In genomic region chrX:119809185-119809666, GRCh38 we compare ENCODE assay signal across 1 cellular context.
TF ChIP-seq lines count a peak whose summit lies in the region.

No MANE protein-coding gene starts in this region.

TF ChIP-seq in K562, 482 proteins besides CTCF, POLR2A, EP300 and RAD21 (continued from another document and continues in another):
- no peak for TF ChIP-seq CREB5 (CRISPR knock-in tag; IDR thresholded peaks at IDR 0.05)
- peak; percentile 65 for TF ChIP-seq LCOR (CRISPR knock-in tag; IDR thresholded peaks at IDR 0.05)
- peak; percentile 97 to 98 for TF ChIP-seq TRIM24 (IDR thresholded peaks at IDR 0.05)
- no peak for TF ChIP-seq THRA (IDR thresholded peaks at IDR 0.05)
- no peak for TF ChIP-seq ZBTB1 (CRISPR knock-in tag; IDR thresholded peaks at IDR 0.05; ENCODE audit: borderline replicate concordance, low read depth)
- TF ChIP-seq, protein P1, sequence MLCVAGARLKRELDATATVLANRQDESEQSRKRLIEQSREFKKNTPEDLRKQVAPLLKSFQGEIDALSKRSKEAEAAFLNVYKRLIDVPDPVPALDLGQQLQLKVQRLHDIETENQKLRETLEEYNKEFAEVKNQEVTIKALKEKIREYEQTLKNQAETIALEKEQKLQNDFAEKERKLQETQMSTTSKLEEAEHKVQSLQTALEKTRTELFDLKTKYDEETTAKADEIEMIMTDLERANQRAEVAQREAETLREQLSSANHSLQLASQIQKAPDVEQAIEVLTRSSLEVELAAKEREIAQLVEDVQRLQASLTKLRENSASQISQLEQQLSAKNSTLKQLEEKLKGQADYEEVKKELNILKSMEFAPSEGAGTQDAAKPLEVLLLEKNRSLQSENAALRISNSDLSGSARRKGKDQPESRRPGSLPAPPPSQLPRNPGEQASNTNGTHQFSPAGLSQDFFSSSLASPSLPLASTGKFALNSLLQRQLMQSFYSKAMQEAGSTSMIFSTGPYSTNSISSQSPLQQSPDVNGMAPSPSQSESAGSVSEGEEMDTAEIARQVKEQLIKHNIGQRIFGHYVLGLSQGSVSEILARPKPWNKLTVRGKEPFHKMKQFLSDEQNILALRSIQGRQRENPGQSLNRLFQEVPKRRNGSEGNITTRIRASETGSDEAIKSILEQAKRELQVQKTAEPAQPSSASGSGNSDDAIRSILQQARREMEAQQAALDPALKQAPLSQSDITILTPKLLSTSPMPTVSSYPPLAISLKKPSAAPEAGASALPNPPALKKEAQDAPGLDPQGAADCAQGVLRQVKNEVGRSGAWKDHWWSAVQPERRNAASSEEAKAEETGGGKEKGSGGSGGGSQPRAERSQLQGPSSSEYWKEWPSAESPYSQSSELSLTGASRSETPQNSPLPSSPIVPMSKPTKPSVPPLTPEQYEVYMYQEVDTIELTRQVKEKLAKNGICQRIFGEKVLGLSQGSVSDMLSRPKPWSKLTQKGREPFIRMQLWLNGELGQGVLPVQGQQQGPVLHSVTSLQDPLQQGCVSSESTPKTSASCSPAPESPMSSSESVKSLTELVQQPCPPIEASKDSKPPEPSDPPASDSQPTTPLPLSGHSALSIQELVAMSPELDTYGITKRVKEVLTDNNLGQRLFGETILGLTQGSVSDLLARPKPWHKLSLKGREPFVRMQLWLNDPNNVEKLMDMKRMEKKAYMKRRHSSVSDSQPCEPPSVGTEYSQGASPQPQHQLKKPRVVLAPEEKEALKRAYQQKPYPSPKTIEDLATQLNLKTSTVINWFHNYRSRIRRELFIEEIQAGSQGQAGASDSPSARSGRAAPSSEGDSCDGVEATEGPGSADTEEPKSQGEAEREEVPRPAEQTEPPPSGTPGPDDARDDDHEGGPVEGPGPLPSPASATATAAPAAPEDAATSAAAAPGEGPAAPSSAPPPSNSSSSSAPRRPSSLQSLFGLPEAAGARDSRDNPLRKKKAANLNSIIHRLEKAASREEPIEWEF (CRISPR knock-in tag; IDR thresholded peaks at IDR 0.05) = no peak
- 0 out of 2 replicates have a peak, but pooled peaks have one; percentile 69 for TF ChIP-seq NBN (IDR thresholded peaks at IDR 0.05; ENCODE audit: low read depth)
- TF ChIP-seq ELK1 (CRISPR knock-in tag; IDR thresholded peaks at IDR 0.05) = no peak
- no peak for TF ChIP-seq ZZZ3 (IDR thresholded peaks at IDR 0.05)
- TF ChIP-seq ZNF512 (tag; IDR thresholded peaks at IDR 0.05) = no peak
- TF ChIP-seq NR2C1 (IDR thresholded peaks at IDR 0.05) = no peak
- no peak for TF ChIP-seq NR2C1 (tag; IDR thresholded peaks at IDR 0.05)
- TF ChIP-seq, protein P2, sequence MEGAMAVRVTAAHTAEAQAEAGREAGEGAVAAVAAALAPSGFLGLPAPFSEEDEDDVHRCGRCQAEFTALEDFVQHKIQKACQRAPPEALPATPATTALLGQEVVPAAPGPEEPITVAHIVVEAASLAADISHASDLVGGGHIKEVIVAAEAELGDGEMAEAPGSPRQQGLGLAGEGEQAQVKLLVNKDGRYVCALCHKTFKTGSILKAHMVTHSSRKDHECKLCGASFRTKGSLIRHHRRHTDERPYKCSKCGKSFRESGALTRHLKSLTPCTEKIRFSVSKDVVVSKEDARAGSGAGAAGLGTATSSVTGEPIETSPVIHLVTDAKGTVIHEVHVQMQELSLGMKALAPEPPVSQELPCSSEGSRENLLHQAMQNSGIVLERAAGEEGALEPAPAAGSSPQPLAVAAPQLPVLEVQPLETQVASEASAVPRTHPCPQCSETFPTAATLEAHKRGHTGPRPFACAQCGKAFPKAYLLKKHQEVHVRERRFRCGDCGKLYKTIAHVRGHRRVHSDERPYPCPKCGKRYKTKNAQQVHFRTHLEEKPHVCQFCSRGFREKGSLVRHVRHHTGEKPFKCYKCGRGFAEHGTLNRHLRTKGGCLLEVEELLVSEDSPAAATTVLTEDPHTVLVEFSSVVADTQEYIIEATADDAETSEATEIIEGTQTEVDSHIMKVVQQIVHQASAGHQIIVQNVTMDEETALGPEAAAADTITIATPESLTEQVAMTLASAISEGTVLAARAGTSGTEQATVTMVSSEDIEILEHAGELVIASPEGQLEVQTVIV (CRISPR knock-in tag; IDR thresholded peaks at IDR 0.05; ENCODE audit: borderline replicate concordance) = no peak
- TF ChIP-seq GATAD2B (IDR thresholded peaks at IDR 0.05; ENCODE audit: borderline replicate concordance) = 0 out of 2 replicates have a peak, but pooled peaks have one; percentile 9
- no peak for TF ChIP-seq ZBTB9 (CRISPR knock-in tag; IDR thresholded peaks at IDR 0.05)
- no peak for TF ChIP-seq SP1 (CRISPR knock-in tag; IDR thresholded peaks at IDR 0.05)
- no peak for TF ChIP-seq MCM2 (IDR thresholded peaks at IDR 0.05; ENCODE audit: low read depth)
- TF ChIP-seq, protein P3, sequence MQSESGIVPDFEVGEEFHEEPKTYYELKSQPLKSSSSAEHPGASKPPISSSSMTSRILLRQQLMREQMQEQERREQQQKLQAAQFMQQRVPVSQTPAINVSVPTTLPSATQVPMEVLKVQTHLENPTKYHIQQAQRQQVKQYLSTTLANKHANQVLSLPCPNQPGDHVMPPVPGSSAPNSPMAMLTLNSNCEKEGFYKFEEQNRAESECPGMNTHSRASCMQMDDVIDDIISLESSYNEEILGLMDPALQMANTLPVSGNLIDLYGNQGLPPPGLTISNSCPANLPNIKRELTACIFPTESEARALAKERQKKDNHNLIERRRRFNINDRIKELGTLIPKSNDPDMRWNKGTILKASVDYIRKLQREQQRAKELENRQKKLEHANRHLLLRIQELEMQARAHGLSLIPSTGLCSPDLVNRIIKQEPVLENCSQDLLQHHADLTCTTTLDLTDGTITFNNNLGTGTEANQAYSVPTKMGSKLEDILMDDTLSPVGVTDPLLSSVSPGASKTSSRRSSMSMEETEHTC (IDR thresholded peaks at IDR 0.05) = no peak
- TF ChIP-seq FOXJ2 (tag; IDR thresholded peaks at IDR 0.05) = no peak
- TF ChIP-seq TAF7 (tag; IDR thresholded peaks at IDR 0.05) = no peak
- TF ChIP-seq ZNF3 (CRISPR knock-in tag; IDR thresholded peaks at IDR 0.05) = no peak
- TF ChIP-seq AFF4 (CRISPR knock-in tag; IDR thresholded peaks at IDR 0.05) = 0 out of 2 replicates have a peak, but pooled peaks have one; percentile 31
- no peak for TF ChIP-seq ATF4 (CRISPR knock-in tag; IDR thresholded peaks at IDR 0.05)
- TF ChIP-seq, protein P4, sequence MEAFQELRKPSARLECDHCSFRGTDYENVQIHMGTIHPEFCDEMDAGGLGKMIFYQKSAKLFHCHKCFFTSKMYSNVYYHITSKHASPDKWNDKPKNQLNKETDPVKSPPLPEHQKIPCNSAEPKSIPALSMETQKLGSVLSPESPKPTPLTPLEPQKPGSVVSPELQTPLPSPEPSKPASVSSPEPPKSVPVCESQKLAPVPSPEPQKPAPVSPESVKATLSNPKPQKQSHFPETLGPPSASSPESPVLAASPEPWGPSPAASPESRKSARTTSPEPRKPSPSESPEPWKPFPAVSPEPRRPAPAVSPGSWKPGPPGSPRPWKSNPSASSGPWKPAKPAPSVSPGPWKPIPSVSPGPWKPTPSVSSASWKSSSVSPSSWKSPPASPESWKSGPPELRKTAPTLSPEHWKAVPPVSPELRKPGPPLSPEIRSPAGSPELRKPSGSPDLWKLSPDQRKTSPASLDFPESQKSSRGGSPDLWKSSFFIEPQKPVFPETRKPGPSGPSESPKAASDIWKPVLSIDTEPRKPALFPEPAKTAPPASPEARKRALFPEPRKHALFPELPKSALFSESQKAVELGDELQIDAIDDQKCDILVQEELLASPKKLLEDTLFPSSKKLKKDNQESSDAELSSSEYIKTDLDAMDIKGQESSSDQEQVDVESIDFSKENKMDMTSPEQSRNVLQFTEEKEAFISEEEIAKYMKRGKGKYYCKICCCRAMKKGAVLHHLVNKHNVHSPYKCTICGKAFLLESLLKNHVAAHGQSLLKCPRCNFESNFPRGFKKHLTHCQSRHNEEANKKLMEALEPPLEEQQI (IDR thresholded peaks at IDR 0.05) = peak; percentile 98
- TF ChIP-seq TGIF2 (CRISPR knock-in tag; IDR thresholded peaks at IDR 0.05) = no peak
- no peak for TF ChIP-seq ZNF583 (CRISPR knock-in tag; IDR thresholded peaks at IDR 0.05)
